10 cellular contexts compared by ENCODE assay signal in the genomic region with DNA sequence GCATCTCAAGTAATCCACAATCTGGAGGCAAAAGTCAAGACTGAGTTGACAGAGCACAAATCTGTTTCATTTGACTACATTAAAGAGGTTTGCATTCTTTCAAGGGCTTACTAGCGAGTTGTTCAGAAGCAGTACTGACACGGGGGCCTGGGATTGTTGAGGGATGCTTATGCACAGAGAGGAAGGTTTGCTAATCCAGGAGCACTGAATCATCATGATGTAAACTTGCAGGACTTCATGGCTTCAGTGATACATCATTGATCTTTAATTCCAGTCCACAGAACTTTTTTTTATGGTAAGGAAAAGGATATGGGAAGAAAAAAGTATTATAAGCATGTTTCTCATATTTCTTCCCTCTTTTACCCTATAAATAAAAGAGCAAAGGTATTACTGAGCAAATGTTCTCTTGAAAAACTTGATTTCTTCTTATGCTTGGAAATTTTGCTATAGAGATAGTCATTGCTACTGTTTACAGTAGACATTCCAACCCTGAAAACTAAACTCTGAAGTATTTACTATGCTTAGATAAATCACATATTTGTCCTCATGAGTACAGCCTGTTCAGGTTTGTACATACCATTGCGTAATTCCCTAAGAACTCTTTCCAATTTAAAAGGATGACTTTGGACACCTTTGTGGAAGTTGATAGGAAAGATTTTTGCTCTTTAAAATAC.
A peak's percentile ranks its signal among the peaks of the same experiment; 100 is the strongest.
DNase-seq lines count a peak whose midpoint lies in the region; ATAC-seq, FAIRE-seq and TF ChIP-seq lines count a peak whose summit lies in the region.
"Had no signal": no experiment of that assay in that cellular context is flagged by ENCODE, and none has a peak within 500 bp of the region (broad histone marks: within the 10 kb centered on the region; RNA-seq: fewer than 3 reads in every experiment).

No MANE protein-coding gene starts in this region.

- FAIRE-seq in pancreas (lab: Jason Lieb, UNC) = peak; percentile 9

- H3K9me3 ChIP-seq in pancreas = no peaks in the 10 kb centered on the region

- H3K4me3 ChIP-seq in pancreas = no peak overlapping the region

- H3K27ac ChIP-seq in epithelial cell of prostate (peak overlapping the region; percentile 92), pancreas (peak overlapping the region in 3 of 4 donors; percentile 55 to 60 (median 58))

- intact Hi-C loops in pancreas (cut with DNase I) = no loop called here

- DNase-seq in AG20443 (ENCODE audit: low spot score) = peak; percentile 71
- DNase-seq in NCI-H226 = peak; percentile 95
- DNase-seq in epithelial cell of prostate (ENCODE audit: low read depth, low spot score) = peak; percentile 74
- DNase-seq in pancreas = peak in 1 of 6 donors; percentile 25
- DNase-seq in RPMI8226 = no peak
- DNase-seq in NCI-H446 treated with DMSO at 0.1 percent for 48 hours (lab: John Stamatoyannopoulos, UW) = no peak
- DNase-seq in hippocampal formation (lab: John Stamatoyannopoulos, UW) = no peak
- DNase-seq in NCI-H748 (lab: John Stamatoyannopoulos, UW; ENCODE audit: unreplicated experiment) = no peak
- DNase-seq: DMS153, midbrain had no signal

- peaks cover 0 to 23% (median 17%) of the 10 kb centered on the region in 3 donors for H3K4me1 ChIP-seq in pancreas

- no peaks in the 10 kb centered on the region for H3K36me3 ChIP-seq in pancreas

- WGBS in pancreas, 2 donors = 11 to 16% methylated on average over 3 of the region's 3 CpGs

- no peaks in the 10 kb centered on the region for H3K27me3 ChIP-seq in pancreas

- TF ChIP-seq CTCF in pancreas (IDR thresholded peaks at IDR 0.05) = no peak

- peak; percentile 88 to 98 (median 96) for ATAC-seq in pancreas

Comparison
In these comparisons a context has a peak if more than half of its experiments do, and no peak if none do; other contexts are left out.
1. DNase-seq: peak in AG20443 (single experiment), NCI-H226 (single experiment) and epithelial cell of prostate (single experiment); none in RPMI8226 (single experiment), NCI-H446 treated with DMSO at 0.1 percent for 48 hours (single experiment), hippocampal formation (0 of 2) and NCI-H748 (single experiment).